ENCODE assay signal across 10 cellular contexts in genomic region chr4:123744664-123745290, GRCh38.
DNase-seq lines count a peak whose midpoint lies in the region; ATAC-seq and TF ChIP-seq lines count a peak whose summit lies in the region.
"Had no signal": no experiment of that assay in that cellular context is flagged by ENCODE, and none has a peak within 500 bp of the region (broad histone marks: within the 10 kb centered on the region; RNA-seq: fewer than 3 reads in every experiment).

No MANE protein-coding gene starts in this region.

- TF ChIP-seq POLR2A in esophagus squamous epithelium (IDR thresholded peaks at IDR 0.05), result no peak

- peak overlapping the region; percentile 38 to 53 for H3K4me3 Mint-ChIP-seq in stimulated activated naive CD8-positive, alpha-beta T cell treated with anti-CD3 and anti-CD28 coated beads, Interleukin-15, amount 100 ng/mL, for 72 hours

- peaks cover 27% of the 10 kb centered on the region for H3K27me3 Mint-ChIP-seq in stimulated activated naive CD8-positive, alpha-beta T cell treated with anti-CD3 and anti-CD28 coated beads, Interleukin-15, amount 100 ng/mL, for 72 hours

- TF ChIP-seq CTCF in esophagus squamous epithelium (IDR thresholded peaks at IDR 0.05), result no peak

- H3K9me3 Mint-ChIP-seq in stimulated activated naive CD8-positive, alpha-beta T cell treated with anti-CD3 and anti-CD28 coated beads, Interleukin-15, amount 100 ng/mL, for 72 hours, result no peaks in the 10 kb centered on the region

- H3K9me3 ChIP-seq in esophagus squamous epithelium (no peaks in the 10 kb centered on the region), muscle layer of duodenum (ENCODE audit: control insufficient read depth in 1 of 2, low read length in 2 of 2) (no peaks in the 10 kb centered on the region), aorta (ENCODE audit: control insufficient read depth, low read length) (no peaks in the 10 kb centered on the region)

- peak in 1 of 2 donors; percentile 1 for DNase-seq in stimulated activated naive CD8-positive, alpha-beta T cell treated with anti-CD3 and anti-CD28 coated beads, Interleukin-15, amount 100 ng/mL, for 72 hours
- DNase-seq in stimulated activated naive CD8-positive, alpha-beta T cell treated with anti-CD3 and anti-CD28 coated beads, Interleukin-15, Interleukin-2, amounts not matched to agents 100 U/mL and 50 U/mL, for 24 hours, result no peak
- DNase-seq in esophagus squamous epithelium (lab: John Stamatoyannopoulos, UW) (no peak), aorta (peak in 1 of 2 donors; percentile 32), DMS79 treated with DMSO at 0.1 percent for 48 hours (lab: John Stamatoyannopoulos, UW) (no peak), 8988T (no peak)
- DNase-seq: activated naive CD4-positive, alpha-beta T cell treated with Interleukin-2 at 50 U/mL for 16 hours; NK-92 treated with Interleukin-12 subunit alpha and Interleukin-12 subunit beta, amount 100 ng/mL, for 24 hours had no signal

- no peaks in the 10 kb centered on the region for H3K27me3 ChIP-seq in esophagus squamous epithelium
- no peaks in the 10 kb centered on the region for H3K27me3 ChIP-seq in muscle layer of duodenum (ENCODE audit: low read depth, low read length)
- no peaks in the 10 kb centered on the region for H3K27me3 ChIP-seq in aorta (ENCODE audit: control insufficient read depth in 1 of 2, insufficient read depth in 2 of 2, low read length in 1 of 2)

- intact Hi-C loops in esophagus squamous epithelium (cut with DNase I), result no loop called here
- intact Hi-C loops in aorta (cut with DNase I), result no loop called here

- H3K27ac ChIP-seq in esophagus squamous epithelium (peak overlapping the region in 3 of 4 donors; percentile 3 to 60 (median 53)), muscle layer of duodenum (ENCODE audit: low read length) (peak overlapping the region; percentile 22), aorta (ENCODE audit: low read depth in 1 of 2, low read length in 2 of 2) (peak overlapping the region in 1 of 2 donors; percentile 3)

- H3K4me1 ChIP-seq in esophagus squamous epithelium, result peaks cover 0 to 9% (median 0%) of the 10 kb centered on the region in 3 donors
- H3K4me1 ChIP-seq in muscle layer of duodenum (ENCODE audit: control insufficient read depth in 1 of 2, insufficient read depth in 2 of 2, low read length in 2 of 2), result peaks cover 0 to 14% of the 10 kb centered on the region in 2 donors
- H3K4me1 ChIP-seq in aorta (ENCODE audit: control insufficient read depth in 1 of 2, insufficient read depth in 2 of 2, low read length in 2 of 2), result no peaks in the 10 kb centered on the region

- ATAC-seq in stimulated activated naive CD8-positive, alpha-beta T cell treated with anti-CD3 and anti-CD28 coated beads, Interleukin-15, amount 100 ng/mL, for 72 hours, result no peak
- no peak for ATAC-seq in stimulated activated naive CD8-positive, alpha-beta T cell treated with anti-CD3 and anti-CD28 coated beads, Interleukin-15, Interleukin-2, amounts not matched to agents 100 U/mL and 50 U/mL, for 24 hours
- ATAC-seq in aorta (ENCODE audit: low FRiP score) (peak; percentile 81), HG02623 (IDR thresholded peaks at IDR 0.05; ENCODE audit: unreplicated experiment) (no peak)

- no peak overlapping the region for H3K27ac Mint-ChIP-seq in stimulated activated naive CD8-positive, alpha-beta T cell treated with anti-CD3 and anti-CD28 coated beads, Interleukin-15, amount 100 ng/mL, for 72 hours

- no peak overlapping the region for H3K4me3 ChIP-seq in esophagus squamous epithelium
- H3K4me3 ChIP-seq in muscle layer of duodenum (ENCODE audit: low read depth in 1 of 2, low read length in 2 of 2), result no peak overlapping the region
- H3K4me3 ChIP-seq in aorta (ENCODE audit: low read length in 2 of 2), result no peak overlapping the region

- H3K4me1 Mint-ChIP-seq in stimulated activated naive CD8-positive, alpha-beta T cell treated with anti-CD3 and anti-CD28 coated beads, Interleukin-15, amount 100 ng/mL, for 72 hours, result no peaks in the 10 kb centered on the region

- H3K36me3 ChIP-seq in esophagus squamous epithelium (no peaks in the 10 kb centered on the region), muscle layer of duodenum (ENCODE audit: control insufficient read depth in 1 of 2, insufficient read depth in 2 of 2, low read length in 2 of 2) (no peaks in the 10 kb centered on the region), aorta (ENCODE audit: control insufficient read depth in 1 of 2, insufficient read depth in 2 of 2, low read length in 1 of 2) (no peaks in the 10 kb centered on the region)

- WGBS in esophagus squamous epithelium, 2 donors, result 59 to 68% methylated on average over 8 of the region's 8 CpGs
- whole genome bisulfite sequencing in aorta, 2 donors, result 66 to 74% methylated on average over 8 of the region's 8 CpGs
